ENCODE assay signal across 9 cellular contexts in genomic region chr1:86155807-86156561, GRCh38.
A peak's percentile ranks its signal among the peaks of the same experiment; 100 is the strongest.
DNase-seq lines count a peak whose midpoint lies in the region; ATAC-seq and TF ChIP-seq lines count a peak whose summit lies in the region.
"Had no signal": no experiment of that assay in that cellular context is flagged by ENCODE, and none has a peak within 500 bp of the region (broad histone marks: within the 10 kb centered on the region; RNA-seq: fewer than 3 reads in every experiment).

No MANE protein-coding gene starts in this region.

- ATAC-seq in HG03521 (IDR thresholded peaks at IDR 0.05; ENCODE audit: unreplicated experiment) = no peak

- DNase-seq in ELR (ENCODE audit: low read depth) (peak; percentile 55), NCI-H524 (lab: John Stamatoyannopoulos, UW) (peak; percentile 11 to 42), fibroblast of gingiva (ENCODE audit: low read depth) (peak; percentile 57), nephron progenitor cell (peak; percentile 49), inferior parietal cortex (ENCODE audit: extremely low spot score) (no peak), HPDE6-E6E7 (ENCODE audit: extremely low spot score) (no peak)
- no peak for DNase-seq in activated CD8-positive, alpha-beta memory T cell treated with anti-CD3 and anti-CD28 coated beads, Interleukin-2, amount 50 U/mL, for 4 hours

- peak overlapping the region; percentile 87 for H3K4me3 Mint-ChIP-seq in nephron progenitor cell

- no peak for TF ChIP-seq CTCF in nephron progenitor cell (IDR thresholded peaks at IDR 0.05)

- peaks cover 26% of the 10 kb centered on the region for H3K4me1 Mint-ChIP-seq in nephron progenitor cell

- H3K27ac Mint-ChIP-seq in nephron progenitor cell = no peak overlapping the region
- H3K27ac Mint-ChIP-seq: IgD-negative memory B cell had no signal

- no peaks in the 10 kb centered on the region for H3K9me3 Mint-ChIP-seq in nephron progenitor cell

- H3K27me3 Mint-ChIP-seq in nephron progenitor cell (ENCODE audit: low read depth, poor library complexity) = peaks cover 81% of the 10 kb centered on the region

- no peaks in the 10 kb centered on the region for H3K36me3 Mint-ChIP-seq in nephron progenitor cell (ENCODE audit: low read depth)

Comparison
In these comparisons a context has a peak if more than half of its experiments do, and no peak if none do; other contexts are left out.
1. DNase-seq: peak in ELR (single experiment), NCI-H524 (2 of 2), fibroblast of gingiva (single experiment) and nephron progenitor cell (single experiment); none in inferior parietal cortex (single experiment), HPDE6-E6E7 (single experiment) and activated CD8-positive, alpha-beta memory T cell treated with anti-CD3 and anti-CD28 coated beads, Interleukin-2, amount 50 U/mL, for 4 hours (single experiment).